Comparison of ENCODE assay signal across 20 cellular contexts in genomic region chrX:129626026-129626425, GRCh38.
"Had no signal": no experiment of that assay in that cellular context is flagged by ENCODE, and none has a peak within 500 bp of the region (broad histone marks: within the 10 kb centered on the region; RNA-seq: fewer than 3 reads in every experiment).

No MANE protein-coding gene starts in this region.

- H3K4me3 Mint-ChIP-seq: activated CD4-positive, alpha-beta memory T cell treated with anti-CD3 and anti-CD28 coated beads for 36 hours; activated naive CD4-positive, alpha-beta T cell treated with anti-CD3 and anti-CD28 coated beads, Interleukin-2, amount 10 ng/mL, durations not matched to agents 7 days and 5 days; activated T-cell treated with anti-CD3 and anti-CD28 coated beads, Interleukin-2, amount 50 U/mL, for 72 hours; nephron progenitor cell; stimulated activated naive CD8-positive, alpha-beta T cell treated with anti-CD3 and anti-CD28 coated beads, Interleukin-15, amount 100 ng/mL, for 72 hours had no signal

- H3K4me3 ChIP-seq: colonic mucosa, heart left ventricle, lower lobe of right lung, mucosa of descending colon, tibial nerve had no signal

- H3K4me1 ChIP-seq: colonic mucosa, lower lobe of right lung, parathyroid adenoma, tibial nerve had no signal

- DNase-seq: activated CD4-positive, alpha-beta memory T cell treated with anti-CD3 and anti-CD28 coated beads for 36 hours; activated CD4-positive, alpha-beta T cell treated with anti-CD3 and anti-CD28 coated beads for 48 hours; activated effector memory CD4-positive, alpha-beta T cell treated with Interleukin-2 at 50 U/mL for 16 hours; activated naive CD4-positive, alpha-beta T cell treated with anti-CD3 and anti-CD28 coated beads, Interleukin-2, amount 10 ng/mL, durations not matched to agents 7 days and 5 days; activated T-cell treated with anti-CD3 and anti-CD28 coated beads, Interleukin-2, amount 50 U/mL, for 72 hours; amygdala; colonic mucosa; heart left ventricle; kidney; lower lobe of right lung; mesendoderm; mucosa of descending colon; nephron progenitor cell; nucleus accumbens; right cardiac atrium; stimulated activated CD4-positive, alpha-beta T cell treated with anti-CD3 and anti-CD28 coated beads, Interleukin-4, amount 100 ng/mL, for 4 hours; stimulated activated naive CD8-positive, alpha-beta T cell treated with anti-CD3 and anti-CD28 coated beads, Interleukin-15, amount 100 ng/mL, for 72 hours had no signal

- H3K4me1 Mint-ChIP-seq: activated naive CD4-positive, alpha-beta T cell treated with anti-CD3 and anti-CD28 coated beads, Interleukin-2, amount 10 ng/mL, durations not matched to agents 7 days and 5 days; nephron progenitor cell; stimulated activated naive CD8-positive, alpha-beta T cell treated with anti-CD3 and anti-CD28 coated beads, Interleukin-15, amount 100 ng/mL, for 72 hours had no signal

- H3K27me3 Mint-ChIP-seq: activated CD4-positive, alpha-beta memory T cell treated with anti-CD3 and anti-CD28 coated beads for 36 hours; stimulated activated naive CD8-positive, alpha-beta T cell treated with anti-CD3 and anti-CD28 coated beads, Interleukin-15, amount 100 ng/mL, for 72 hours had no signal

- H3K9me3 Mint-ChIP-seq: activated CD4-positive, alpha-beta memory T cell treated with anti-CD3 and anti-CD28 coated beads for 36 hours; activated naive CD4-positive, alpha-beta T cell treated with anti-CD3 and anti-CD28 coated beads, Interleukin-2, amount 10 ng/mL, durations not matched to agents 7 days and 5 days; activated T-cell treated with anti-CD3 and anti-CD28 coated beads, Interleukin-2, amount 50 U/mL, for 72 hours; stimulated activated naive CD8-positive, alpha-beta T cell treated with anti-CD3 and anti-CD28 coated beads, Interleukin-15, amount 100 ng/mL, for 72 hours had no signal

- H3K27ac Mint-ChIP-seq: activated CD4-positive, alpha-beta memory T cell treated with anti-CD3 and anti-CD28 coated beads for 36 hours; activated naive CD4-positive, alpha-beta T cell treated with anti-CD3 and anti-CD28 coated beads, Interleukin-2, amount 10 ng/mL, durations not matched to agents 7 days and 5 days; activated T-cell treated with anti-CD3 and anti-CD28 coated beads, Interleukin-2, amount 50 U/mL, for 72 hours; nephron progenitor cell had no signal

- H3K36me3 Mint-ChIP-seq: activated CD4-positive, alpha-beta memory T cell treated with anti-CD3 and anti-CD28 coated beads for 36 hours; activated naive CD4-positive, alpha-beta T cell treated with anti-CD3 and anti-CD28 coated beads, Interleukin-2, amount 10 ng/mL, durations not matched to agents 7 days and 5 days had no signal

- H3K36me3 ChIP-seq: colonic mucosa, heart left ventricle, lower lobe of right lung, tibial nerve had no signal

- ATAC-seq: activated T-cell treated with anti-CD3 and anti-CD28 coated beads, Interleukin-2, amount 50 U/mL, for 72 hours; heart left ventricle; lower lobe of right lung; mucosa of descending colon; right cardiac atrium; stimulated activated naive CD8-positive, alpha-beta T cell treated with anti-CD3 and anti-CD28 coated beads, Interleukin-15, amount 100 ng/mL, for 72 hours had no signal

- H3K27ac ChIP-seq: colonic mucosa, epithelial cell of prostate, heart left ventricle, lower lobe of right lung, parathyroid adenoma, tibial nerve had no signal

- H2AFZ ChIP-seq: parathyroid adenoma had no signal

- H3K79me2 ChIP-seq: parathyroid adenoma had no signal

- H3K27me3 ChIP-seq: colonic mucosa, tibial nerve had no signal

- H3K9me3 ChIP-seq: colonic mucosa, heart left ventricle, lower lobe of right lung, mucosa of descending colon, tibial nerve had no signal
